Comparison of ENCODE assay signal across 3 cellular contexts in genomic region chr17:53012364-53012763, GRCh38.
TF ChIP-seq lines count a peak whose summit lies in the region.

No MANE protein-coding gene starts in this region.

TF ChIP-seq in A549, 52 proteins besides CTCF, POLR2A, EP300 and RAD21:
- TF ChIP-seq FOSL2 (IDR thresholded peaks at IDR 0.05) (no peak), FOSL2 (CRISPR knock-in tag; IDR thresholded peaks at IDR 0.05) (no peak), MAFK (IDR thresholded peaks at IDR 0.05; ENCODE audit: partially characterized antibody) (peak; percentile 40)
TF ChIP-seq in A549: peak in this region for 1.

TF ChIP-seq in GM23338, 12 proteins besides CTCF, POLR2A, EP300 and RAD21:
- TF ChIP-seq REST (IDR thresholded peaks at IDR 0.05; ENCODE audit: unreplicated experiment) (no peak), EZH2 (IDR thresholded peaks at IDR 0.05; ENCODE audit: low read depth, unreplicated experiment) (no peak), NANOG (IDR thresholded peaks at IDR 0.05; ENCODE audit: borderline replicate concordance) (no peak), ETS1 (IDR thresholded peaks at IDR 0.05) (no peak), POLR2AphosphoS5 (IDR thresholded peaks at IDR 0.05; ENCODE audit: low read depth) (no peak), ZNF114 (CRISPR knock-in tag; IDR thresholded peaks at IDR 0.05) (no peak), CREB1 (CRISPR knock-in tag; IDR thresholded peaks at IDR 0.05; ENCODE audit: low read depth) (no peak), ZNF331 (CRISPR knock-in tag; IDR thresholded peaks at IDR 0.05; ENCODE audit: low read depth) (no peak), EZH2phosphoT487 (IDR thresholded peaks at IDR 0.05; ENCODE audit: unreplicated experiment) (no peak), JUNB (IDR thresholded peaks at IDR 0.05; ENCODE audit: unreplicated experiment) (no peak), STAT1 (IDR thresholded peaks at IDR 0.05; ENCODE audit: unreplicated experiment) (no peak)
- TF ChIP-seq, protein P1, sequence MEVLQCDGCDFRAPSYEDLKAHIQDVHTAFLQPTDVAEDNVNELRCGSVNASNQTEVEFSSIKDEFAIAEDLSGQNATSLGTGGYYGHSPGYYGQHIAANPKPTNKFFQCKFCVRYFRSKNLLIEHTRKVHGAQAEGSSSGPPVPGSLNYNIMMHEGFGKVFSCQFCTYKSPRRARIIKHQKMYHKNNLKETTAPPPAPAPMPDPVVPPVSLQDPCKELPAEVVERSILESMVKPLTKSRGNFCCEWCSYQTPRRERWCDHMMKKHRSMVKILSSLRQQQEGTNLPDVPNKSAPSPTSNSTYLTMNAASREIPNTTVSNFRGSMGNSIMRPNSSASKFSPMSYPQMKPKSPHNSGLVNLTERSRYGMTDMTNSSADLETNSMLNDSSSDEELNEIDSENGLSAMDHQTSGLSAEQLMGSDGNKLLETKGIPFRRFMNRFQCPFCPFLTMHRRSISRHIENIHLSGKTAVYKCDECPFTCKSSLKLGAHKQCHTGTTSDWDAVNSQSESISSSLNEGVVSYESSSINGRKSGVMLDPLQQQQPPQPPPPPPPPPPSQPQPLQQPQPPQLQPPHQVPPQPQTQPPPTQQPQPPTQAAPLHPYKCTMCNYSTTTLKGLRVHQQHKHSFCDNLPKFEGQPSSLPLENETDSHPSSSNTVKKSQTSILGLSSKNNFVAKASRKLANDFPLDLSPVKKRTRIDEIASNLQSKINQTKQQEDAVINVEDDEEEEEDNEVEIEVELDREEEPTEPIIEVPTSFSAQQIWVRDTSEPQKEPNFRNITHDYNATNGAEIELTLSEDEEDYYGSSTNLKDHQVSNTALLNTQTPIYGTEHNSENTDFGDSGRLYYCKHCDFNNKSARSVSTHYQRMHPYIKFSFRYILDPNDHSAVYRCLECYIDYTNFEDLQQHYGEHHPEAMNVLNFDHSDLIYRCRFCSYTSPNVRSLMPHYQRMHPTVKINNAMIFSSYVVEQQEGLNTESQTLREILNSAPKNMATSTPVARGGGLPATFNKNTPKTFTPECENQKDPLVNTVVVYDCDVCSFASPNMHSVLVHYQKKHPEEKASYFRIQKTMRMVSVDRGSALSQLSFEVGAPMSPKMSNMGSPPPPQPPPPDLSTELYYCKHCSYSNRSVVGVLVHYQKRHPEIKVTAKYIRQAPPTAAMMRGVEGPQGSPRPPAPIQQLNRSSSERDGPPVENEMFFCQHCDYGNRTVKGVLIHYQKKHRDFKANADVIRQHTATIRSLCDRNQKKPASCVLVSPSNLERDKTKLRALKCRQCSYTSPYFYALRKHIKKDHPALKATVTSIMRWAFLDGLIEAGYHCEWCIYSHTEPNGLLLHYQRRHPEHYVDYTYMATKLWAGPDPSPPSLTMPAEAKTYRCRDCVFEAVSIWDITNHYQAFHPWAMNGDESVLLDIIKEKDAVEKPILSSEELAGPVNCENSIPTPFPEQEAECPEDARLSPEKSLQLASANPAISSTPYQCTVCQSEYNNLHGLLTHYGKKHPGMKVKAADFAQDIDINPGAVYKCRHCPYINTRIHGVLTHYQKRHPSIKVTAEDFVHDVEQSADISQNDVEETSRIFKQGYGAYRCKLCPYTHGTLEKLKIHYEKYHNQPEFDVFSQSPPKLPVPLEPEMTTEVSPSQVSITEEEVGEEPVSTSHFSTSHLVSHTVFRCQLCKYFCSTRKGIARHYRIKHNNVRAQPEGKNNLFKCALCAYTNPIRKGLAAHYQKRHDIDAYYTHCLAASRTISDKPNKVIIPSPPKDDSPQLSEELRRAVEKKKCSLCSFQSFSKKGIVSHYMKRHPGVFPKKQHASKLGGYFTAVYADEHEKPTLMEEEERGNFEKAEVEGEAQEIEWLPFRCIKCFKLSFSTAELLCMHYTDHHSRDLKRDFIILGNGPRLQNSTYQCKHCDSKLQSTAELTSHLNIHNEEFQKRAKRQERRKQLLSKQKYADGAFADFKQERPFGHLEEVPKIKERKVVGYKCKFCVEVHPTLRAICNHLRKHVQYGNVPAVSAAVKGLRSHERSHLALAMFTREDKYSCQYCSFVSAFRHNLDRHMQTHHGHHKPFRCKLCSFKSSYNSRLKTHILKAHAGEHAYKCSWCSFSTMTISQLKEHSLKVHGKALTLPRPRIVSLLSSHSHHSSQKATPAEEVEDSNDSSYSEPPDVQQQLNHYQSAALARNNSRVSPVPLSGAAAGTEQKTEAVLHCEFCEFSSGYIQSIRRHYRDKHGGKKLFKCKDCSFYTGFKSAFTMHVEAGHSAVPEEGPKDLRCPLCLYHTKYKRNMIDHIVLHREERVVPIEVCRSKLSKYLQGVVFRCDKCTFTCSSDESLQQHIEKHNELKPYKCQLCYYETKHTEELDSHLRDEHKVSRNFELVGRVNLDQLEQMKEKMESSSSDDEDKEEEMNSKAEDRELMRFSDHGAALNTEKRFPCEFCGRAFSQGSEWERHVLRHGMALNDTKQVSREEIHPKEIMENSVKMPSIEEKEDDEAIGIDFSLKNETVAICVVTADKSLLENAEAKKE (CRISPR knock-in tag; IDR thresholded peaks at IDR 0.05): no peak

TF ChIP-seq in H1, 55 proteins besides CTCF, POLR2A, EP300 and RAD21:
- TF ChIP-seq FOSL1 (IDR thresholded peaks at IDR 0.05; ENCODE audit: insufficient read depth, low read depth, low read length) (no peak), MAFK (IDR thresholded peaks at IDR 0.05; ENCODE audit: low read depth, low read length) (peak; percentile 44; the same call in 1 of the 2 replicates)
TF ChIP-seq in H1: peak in this region for 1.
